In genomic region chr7:43905954-43906326, GRCh38 we compare ENCODE assay signal across 1 cellular context.
TF ChIP-seq lines count a peak whose summit lies in the region.

No MANE protein-coding gene starts in this region.

TF ChIP-seq in HepG2, 621 proteins besides CTCF, POLR2A, EP300 and RAD21 (continues in another document):
- TF ChIP-seq AHR (CRISPR knock-in tag; IDR thresholded peaks at IDR 0.05): no peak
- no peak for TF ChIP-seq ZNF562 (CRISPR knock-in tag; IDR thresholded peaks at IDR 0.05; ENCODE audit: borderline replicate concordance)
- TF ChIP-seq MXI1 (IDR thresholded peaks at IDR 0.05; ENCODE audit: borderline replicate concordance, low read depth, low read length): no peak
- no peak for TF ChIP-seq ZFAT (CRISPR knock-in tag; conservative IDR thresholded peaks at IDR 0.05)
- 0 out of 2 replicates have a peak, but pooled peaks have one; percentile 38 for TF ChIP-seq MEIS2 (CRISPR knock-in tag; IDR thresholded peaks at IDR 0.05)
- TF ChIP-seq YEATS4 (CRISPR knock-in tag; IDR thresholded peaks at IDR 0.05; ENCODE audit: borderline replicate concordance): no peak; the same call in 1 of the 2 replicates
- TF ChIP-seq ZBTB2 (CRISPR knock-in tag; IDR thresholded peaks at IDR 0.05; ENCODE audit: low read depth): no peak
- no peak for TF ChIP-seq ZNF253 (CRISPR knock-in tag; IDR thresholded peaks at IDR 0.05; ENCODE audit: borderline replicate concordance)
- no peak for TF ChIP-seq SETDB1 (CRISPR knock-in tag; IDR thresholded peaks at IDR 0.05; ENCODE audit: borderline replicate concordance)
- no peak for TF ChIP-seq ZNF160 (CRISPR knock-in tag; IDR thresholded peaks at IDR 0.05)
- TF ChIP-seq ZNF616 (CRISPR knock-in tag; IDR thresholded peaks at IDR 0.05; ENCODE audit: low read depth): no peak
- TF ChIP-seq CERS6 (CRISPR knock-in tag; IDR thresholded peaks at IDR 0.05): no peak
- peak; percentile 63; the same call in 1 of the 2 replicates for TF ChIP-seq UBTF (CRISPR knock-in tag; IDR thresholded peaks at IDR 0.05)
- no peak for TF ChIP-seq ZNF563 (CRISPR knock-in tag; IDR thresholded peaks at IDR 0.05)
- TF ChIP-seq SAP130 (CRISPR knock-in tag; IDR thresholded peaks at IDR 0.05; ENCODE audit: low read depth): no peak
- TF ChIP-seq MTERF4 (CRISPR knock-in tag; IDR thresholded peaks at IDR 0.05): no peak
- TF ChIP-seq ETV5 (CRISPR knock-in tag; IDR thresholded peaks at IDR 0.05; ENCODE audit: borderline replicate concordance): no peak
- 0 out of 2 replicates have a peak, but pooled peaks have one; percentile 41 for TF ChIP-seq ZSCAN12 (CRISPR knock-in tag; IDR thresholded peaks at IDR 0.05)
- no peak for TF ChIP-seq CREB3 (CRISPR knock-in tag; IDR thresholded peaks at IDR 0.05)
- TF ChIP-seq KDM2A (CRISPR knock-in tag; IDR thresholded peaks at IDR 0.05; ENCODE audit: borderline replicate concordance, low read depth): peak; percentile 53; the same call in 1 of the 2 replicates
- no peak; the same call in 1 of the 2 replicates for TF ChIP-seq PHF8 (CRISPR knock-in tag; IDR thresholded peaks at IDR 0.05)
- no peak for TF ChIP-seq PBX2 (CRISPR knock-in tag; IDR thresholded peaks at IDR 0.05)
- no peak for TF ChIP-seq KDM3A (CRISPR knock-in tag; IDR thresholded peaks at IDR 0.05; ENCODE audit: low read depth)
- peak; percentile 62 for TF ChIP-seq AGO1 (IDR thresholded peaks at IDR 0.05; ENCODE audit: low read depth, low read length, poor library complexity, severe bottlenecking)
- no peak; the same call in 1 of the 2 replicates for TF ChIP-seq SATB2 (CRISPR knock-in tag; IDR thresholded peaks at IDR 0.05)
- no peak for TF ChIP-seq GRHL1 (CRISPR knock-in tag; conservative IDR thresholded peaks at IDR 0.05)
- TF ChIP-seq ATF2 (CRISPR knock-in tag; IDR thresholded peaks at IDR 0.05): no peak
- no peak for TF ChIP-seq SOX13 (IDR thresholded peaks at IDR 0.05)
- TF ChIP-seq SOX13 (CRISPR knock-in tag; conservative IDR thresholded peaks at IDR 0.05 in 1 of 2, IDR thresholded peaks at IDR 0.05 in 1 of 2): no peak
- TF ChIP-seq ZNF367 (CRISPR knock-in tag; IDR thresholded peaks at IDR 0.05; ENCODE audit: borderline replicate concordance): no peak
- TF ChIP-seq ZNF224 (CRISPR knock-in tag; IDR thresholded peaks at IDR 0.05): no peak
- TF ChIP-seq EEA1 (CRISPR knock-in tag; IDR thresholded peaks at IDR 0.05; ENCODE audit: borderline replicate concordance): no peak
- no peak for TF ChIP-seq ARHGAP35 (CRISPR knock-in tag; IDR thresholded peaks at IDR 0.05; ENCODE audit: borderline replicate concordance)
- no peak for TF ChIP-seq ZNF543 (CRISPR knock-in tag; IDR thresholded peaks at IDR 0.05)
- TF ChIP-seq REXO4 (CRISPR knock-in tag; IDR thresholded peaks at IDR 0.05; ENCODE audit: borderline replicate concordance): no peak
- no peak for TF ChIP-seq ZFP91 (CRISPR knock-in tag; IDR thresholded peaks at IDR 0.05; ENCODE audit: borderline replicate concordance)
- 0 out of 2 replicates have a peak, but pooled peaks have one; percentile 47 for TF ChIP-seq SIN3A (IDR thresholded peaks at IDR 0.05; ENCODE audit: borderline replicate concordance, low read depth, low read length)
- TF ChIP-seq PRPF4 (IDR thresholded peaks at IDR 0.05; ENCODE audit: low read depth, low read length, poor library complexity, severe bottlenecking): no peak
- TF ChIP-seq RNF2 (conservative IDR thresholded peaks at IDR 0.05; ENCODE audit: low read depth): no peak
- TF ChIP-seq BCLAF1 (IDR thresholded peaks at IDR 0.05): no peak
- no peak for TF ChIP-seq NFYB (CRISPR knock-in tag; IDR thresholded peaks at IDR 0.05)
- TF ChIP-seq TFE3 (CRISPR knock-in tag; IDR thresholded peaks at IDR 0.05): no peak
- no peak for TF ChIP-seq POLR2G (IDR thresholded peaks at IDR 0.05; ENCODE audit: low read depth, low read length)
- no peak for TF ChIP-seq PITX1 (CRISPR knock-in tag; IDR thresholded peaks at IDR 0.05)
